ENCODE assay signal across 15 cellular contexts in genomic region chr19:42197375-42197817, GRCh38. TPM values are rescaled to one million over a fixed set of nuclear protein-coding genes. Genes with fewer than 3 reads are reported as not detected.
DNase-seq lines count a peak whose midpoint lies in the region; ATAC-seq, FAIRE-seq and TF ChIP-seq lines count a peak whose summit lies in the region.
"Had no signal": no experiment of that assay in that cellular context is flagged by ENCODE, and none has a peak within 500 bp of the region (broad histone marks: within the 10 kb centered on the region; RNA-seq: fewer than 3 reads in every experiment).

No MANE protein-coding gene starts in this region.

- no peak for DNase-seq in activated T-cell treated with anti-CD3 and anti-CD28 coated beads, Interleukin-2, amount 50 U/mL, for 72 hours
- DNase-seq in activated T-cell treated with anti-CD3 and anti-CD28 coated beads for 4 hours (no peak), RWPE1 (ENCODE audit: low spot score) (no peak), epithelial cell of prostate (ENCODE audit: low read depth, low spot score) (no peak), BE2C (no peak), H54 (ENCODE audit: insufficient read length, low spot score) (no peak)
- DNase-seq: ACHN, dermis blood vessel endothelial cell, glutamatergic neuron, MG63, midbrain, right cardiac atrium, uterus had no signal

- H3K9me3 Mint-ChIP-seq in activated T-cell treated with anti-CD3 and anti-CD28 coated beads, Interleukin-2, amount 50 U/mL, for 72 hours: peaks cover 2% of the 10 kb centered on the region in 2 donors

- 43% methylated on average over 5 of the region's 5 CpGs for WGBS in thymus

- H3K4me3 ChIP-seq in thymus (ENCODE audit: low read length) (peak overlapping the region; percentile 6), BE2C (ENCODE audit: low read depth, low read length) (no peak overlapping the region)
- H3K4me3 ChIP-seq: MG63, uterus had no signal

- peaks cover 52% of the 10 kb centered on the region for H3K4me1 ChIP-seq in thymus (ENCODE audit: control insufficient read depth, insufficient read depth, low read length)
- H3K4me1 ChIP-seq in BE2C: no peaks in the 10 kb centered on the region
- H3K4me1 ChIP-seq: uterus had no signal

- H3K27me3 Mint-ChIP-seq in activated T-cell treated with anti-CD3 and anti-CD28 coated beads, Interleukin-2, amount 50 U/mL, for 72 hours (ENCODE audit: low read depth): no peaks in the 10 kb centered on the region

- no peak for FAIRE-seq in H54 (lab: Jason Lieb, UNC)

- H3K9me3 ChIP-seq in thymus (ENCODE audit: control insufficient read depth): peaks cover 3% of the 10 kb centered on the region
- no peaks in the 10 kb centered on the region for H3K9me3 ChIP-seq in BE2C
- H3K9me3 ChIP-seq: uterus had no signal

- H3K27ac ChIP-seq in RWPE1: peak overlapping the region; percentile 96
- H3K27ac ChIP-seq in epithelial cell of prostate: peak overlapping the region; percentile 1
- no peak overlapping the region for H3K27ac ChIP-seq in thymus (ENCODE audit: low read depth)
- H3K27ac ChIP-seq: uterus had no signal

- no peak for ATAC-seq in activated T-cell treated with anti-CD3 and anti-CD28 coated beads, Interleukin-2, amount 50 U/mL, for 72 hours (replicated peaks in 1 of 2)
- ATAC-seq in HG02840 (IDR thresholded peaks at IDR 0.05; ENCODE audit: low FRiP score, unreplicated experiment): no peak
- ATAC-seq: right cardiac atrium had no signal

- H3K36me3 ChIP-seq in thymus (ENCODE audit: control insufficient read depth, insufficient read depth) (peaks cover 32% of the 10 kb centered on the region), BE2C (peaks cover 10% of the 10 kb centered on the region)
- H3K36me3 ChIP-seq: uterus had no signal

- no peaks in the 10 kb centered on the region for H3K27me3 ChIP-seq in thymus (ENCODE audit: control insufficient read depth, insufficient read depth)
- peaks cover 3% of the 10 kb centered on the region; the same call in 1 of the 2 replicates for H3K27me3 ChIP-seq in BE2C
- H3K27me3 ChIP-seq: MG63, uterus had no signal

- peak overlapping the region; percentile 38 for H3K27ac Mint-ChIP-seq in activated T-cell treated with anti-CD3 and anti-CD28 coated beads, Interleukin-2, amount 50 U/mL, for 72 hours

- CTCF ChIA-PET in RWPE1 (lab: Yijun Ruan, JAX): interaction anchor here (0.5 to 1.0 kb wide), 2 partner anchors 89 to 219 kb away, joined by 3 to 6 read pairs; no protein-coding TSS in a partner anchor

- H3K36me3 Mint-ChIP-seq in activated T-cell treated with anti-CD3 and anti-CD28 coated beads, Interleukin-2, amount 50 U/mL, for 72 hours (ENCODE audit: insufficient read depth in 2 of 2): peaks cover 8 to 10% of the 10 kb centered on the region in 2 donors

- POLR2A ChIA-PET in RWPE1 (lab: Yijun Ruan, JAX; ENCODE audit: low non-redundant PET): interaction anchor here (0.6 to 0.7 kb wide), 2 partner anchors 10 to 21 kb away, joined by 6 to 7 read pairs; no protein-coding TSS in a partner anchor

- TF ChIP-seq CTCF in RWPE1 (conservative IDR thresholded peaks at IDR 0.05; ENCODE audit: low read depth) (no peak), BE2C (IDR thresholded peaks at IDR 0.05; ENCODE audit: low read depth, low read length) (no peak)

- peaks cover 68% of the 10 kb centered on the region for H3K4me1 Mint-ChIP-seq in activated T-cell treated with anti-CD3 and anti-CD28 coated beads, Interleukin-2, amount 50 U/mL, for 72 hours (ENCODE audit: low read depth)

- no peak overlapping the region for H3K4me3 Mint-ChIP-seq in activated T-cell treated with anti-CD3 and anti-CD28 coated beads, Interleukin-2, amount 50 U/mL, for 72 hours

- TF ChIP-seq POLR2A in H54 (IDR thresholded peaks at IDR 0.05; ENCODE audit: low read depth, low read length): no peak

RNA-seq across cellular contexts. Expression of gene DEDD2, which starts 20.1 kb away (rescaled TPM):
- total RNA-seq in activated T-cell treated with anti-CD3 and anti-CD28 coated beads, Interleukin-2, amount 50 U/mL, for 72 hours: 10 to 100 TPM; 28.8 to 31.6 TPM
- polyA plus RNA-seq in thymus: 36.9 TPM
- 43.1 TPM for polyA plus RNA-seq in BE2C (2012; ENCODE audit: insufficient read depth, insufficient read length, low read depth)

RNA-seq across cellular contexts. Expression of gene ZNF526, which starts 22.7 kb away (rescaled TPM):
- total RNA-seq in activated T-cell treated with anti-CD3 and anti-CD28 coated beads, Interleukin-2, amount 50 U/mL, for 72 hours: 10 to 100 TPM; 11.4 to 11.9 TPM
- 3.6 TPM for polyA plus RNA-seq in thymus
- polyA plus RNA-seq in BE2C (2012; ENCODE audit: insufficient read depth, insufficient read length, low read depth): 16.0 TPM

RNA-seq across cellular contexts. Expression of gene GSK3A, which starts 45.0 kb away (rescaled TPM):
- total RNA-seq in activated T-cell treated with anti-CD3 and anti-CD28 coated beads, Interleukin-2, amount 50 U/mL, for 72 hours: 10 to 100 TPM; 39.6 to 43.2 TPM
- 31.4 TPM for polyA plus RNA-seq in thymus
- polyA plus RNA-seq in BE2C (2012; ENCODE audit: insufficient read depth, insufficient read length, low read depth): 88.2 TPM

RNA-seq across cellular contexts. Expression of gene ERF, which starts 57.5 kb away (rescaled TPM):
- 10 to 100 TPM; 65.7 to 75.6 TPM for total RNA-seq in activated T-cell treated with anti-CD3 and anti-CD28 coated beads, Interleukin-2, amount 50 U/mL, for 72 hours
- polyA plus RNA-seq in thymus: 53.7 TPM
- 162 TPM for polyA plus RNA-seq in BE2C (2012; ENCODE audit: insufficient read depth, insufficient read length, low read depth)
